In genomic region chr15:73359653-73360052, GRCh38 we compare ENCODE assay signal across 2 cellular contexts.
TF ChIP-seq lines count a peak whose summit lies in the region.

No MANE protein-coding gene starts in this region.

TF ChIP-seq in A549, 52 proteins besides CTCF, POLR2A, EP300 and RAD21 (continued from another document):
- TF ChIP-seq ATOH8 (CRISPR knock-in tag; IDR thresholded peaks at IDR 0.05; ENCODE audit: low read depth), result no peak
- TF ChIP-seq HOXB5 (CRISPR knock-in tag; IDR thresholded peaks at IDR 0.05), result no peak

TF ChIP-seq in K562, 482 proteins besides CTCF, POLR2A, EP300 and RAD21 (continued from another document):
- TF ChIP-seq CTCFL (IDR thresholded peaks at IDR 0.05; ENCODE audit: borderline replicate concordance, insufficient read depth, low read depth, low read length, poor library complexity, severe bottlenecking) (no peak), RAD51 (IDR thresholded peaks at IDR 0.05; ENCODE audit: borderline replicate concordance, low read depth) (peak; percentile 81), PRMT5 (CRISPR knock-in tag; IDR thresholded peaks at IDR 0.05) (no peak), TOE1 (IDR thresholded peaks at IDR 0.05; ENCODE audit: borderline replicate concordance) (peak; percentile 53; the same call in 1 of the 2 replicates), TOE1 (CRISPR knock-in tag; IDR thresholded peaks at IDR 0.05; ENCODE audit: borderline replicate concordance, low read depth) (no peak), HOMEZ (CRISPR knock-in tag; IDR thresholded peaks at IDR 0.05) (no peak)
